In the genomic region with DNA sequence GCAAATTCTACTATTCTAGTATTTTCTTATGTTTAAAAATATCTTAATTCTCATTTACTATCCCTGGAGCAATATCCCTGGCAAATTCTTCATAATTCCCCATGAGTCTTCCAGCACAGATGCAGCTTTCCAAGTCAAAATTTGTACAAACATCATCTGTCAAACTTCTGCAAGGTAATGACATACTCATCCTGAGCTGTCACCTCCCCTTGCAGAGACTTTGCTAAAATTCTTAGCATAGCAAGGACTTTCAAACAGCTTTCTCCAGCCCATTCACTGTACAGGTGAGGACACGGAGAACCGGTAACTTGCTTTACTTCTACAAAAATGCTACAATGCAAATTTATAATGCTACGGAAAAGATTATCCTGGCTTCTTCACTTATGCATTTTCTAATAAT, we compare ENCODE assay signal across 21 cellular contexts. TPM values are rescaled to one million over a fixed set of nuclear protein-coding genes. Genes with fewer than 3 reads are reported as not detected.
DNase-seq lines count a peak whose midpoint lies in the region; ATAC-seq, FAIRE-seq and TF ChIP-seq lines count a peak whose summit lies in the region.
"Had no signal": no experiment of that assay in that cellular context is flagged by ENCODE, and none has a peak within 500 bp of the region (broad histone marks: within the 10 kb centered on the region; RNA-seq: fewer than 3 reads in every experiment).

No MANE protein-coding gene starts in this region.

- peaks cover 32% of the 10 kb centered on the region for H3K79me2 ChIP-seq in SK-N-SH (ENCODE audit: insufficient read depth)

- H3K9me2 ChIP-seq in SK-N-SH, result no peaks in the 10 kb centered on the region

- no peak overlapping the region for H3K9ac ChIP-seq in SK-N-SH
- no peak overlapping the region for H3K9ac ChIP-seq in kidney (ENCODE audit: low read length in 2 of 2)
- no peak overlapping the region for H3K9ac ChIP-seq in neuronal stem cell (ENCODE audit: low read depth, low read length, poor library complexity)
- H3K9ac ChIP-seq: KMS-11 had no signal

- no peak for TF ChIP-seq RAD21 in SK-N-SH (IDR thresholded peaks at IDR 0.05; ENCODE audit: low read length)

- H3K36me3 Mint-ChIP-seq in mesothelial cell of epicardium, result peaks cover 3% of the 10 kb centered on the region
- no peaks in the 10 kb centered on the region for H3K36me3 Mint-ChIP-seq in activated CD4-positive, alpha-beta T cell treated with anti-CD3 and anti-CD28 coated beads for 36 hours (ENCODE audit: low read depth)

- H3K4me3 Mint-ChIP-seq in mesothelial cell of epicardium, result no peak overlapping the region
- no peak overlapping the region for H3K4me3 Mint-ChIP-seq in activated CD4-positive, alpha-beta T cell treated with anti-CD3 and anti-CD28 coated beads for 36 hours
- H3K4me3 Mint-ChIP-seq: CD4-positive, alpha-beta memory T cell had no signal

- H4K8ac ChIP-seq in neuronal stem cell (ENCODE audit: low read depth, low read length), result no peak overlapping the region

- no peak overlapping the region for H2BK15ac ChIP-seq in neuronal stem cell (ENCODE audit: low read length)

- H3K27ac Mint-ChIP-seq in mesothelial cell of epicardium, result peak overlapping the region; percentile 60
- no peak overlapping the region for H3K27ac Mint-ChIP-seq in activated CD4-positive, alpha-beta T cell treated with anti-CD3 and anti-CD28 coated beads for 36 hours
- H3K27ac Mint-ChIP-seq: CD4-positive, alpha-beta memory T cell had no signal

- no peaks in the 10 kb centered on the region for H3K79me1 ChIP-seq in neuronal stem cell (ENCODE audit: low read depth, low read length)

- H2AFZ ChIP-seq in SK-N-SH (ENCODE audit: low read depth) (no peak overlapping the region), neuronal stem cell (ENCODE audit: low read length) (no peak overlapping the region)

- no peak overlapping the region for H2AK5ac ChIP-seq in neuronal stem cell (ENCODE audit: low read depth, low read length)

- no peak for TF ChIP-seq CTCF in SK-N-SH (IDR thresholded peaks at IDR 0.05)
- TF ChIP-seq CTCF in ascending aorta (IDR thresholded peaks at IDR 0.05), result no peak
- TF ChIP-seq CTCF in mesothelial cell of epicardium (IDR thresholded peaks at IDR 0.05; ENCODE audit: unreplicated experiment), result no peak
- no peak for TF ChIP-seq CTCF in kidney (IDR thresholded peaks at IDR 0.05; ENCODE audit: borderline replicate concordance, extremely low read depth, insufficient read depth)

- peaks cover 20% of the 10 kb centered on the region for H3F3A ChIP-seq in SK-N-SH (replicated peaks; ENCODE audit: insufficient read depth)

- H3K9me3 ChIP-seq in SK-N-SH, result no peaks in the 10 kb centered on the region
- no peaks in the 10 kb centered on the region for H3K9me3 ChIP-seq in ascending aorta
- no peaks in the 10 kb centered on the region for H3K9me3 ChIP-seq in kidney (ENCODE audit: control insufficient read depth in 1 of 2, low read length in 2 of 2)
- H3K9me3 ChIP-seq in neuronal stem cell (replicated peaks in 1 of 2; ENCODE audit: control insufficient read depth in 2 of 2, insufficient read depth in 1 of 2, low read depth in 1 of 2, low read length in 2 of 2), result no peaks in the 10 kb centered on the region
- H3K9me3 ChIP-seq: MG63 had no signal

- H3K27ac ChIP-seq in SK-N-SH (ENCODE audit: low read depth in 2 of 2, low read length in 1 of 2) (peak overlapping the region in 1 of 2 experiments; percentile 11; a peak in 1 of 4 replicates), ascending aorta (peak overlapping the region; percentile 36 to 68), kidney (ENCODE audit: low read depth in 2 of 2, low read length in 2 of 2) (no peak overlapping the region), neuronal stem cell (replicated peaks; ENCODE audit: low read length) (no peak overlapping the region)
- H3K27ac ChIP-seq: 22Rv1, KMS-11 had no signal

- no peak overlapping the region for H2BK5ac ChIP-seq in neuronal stem cell (ENCODE audit: low read length)

- POLR2A ChIA-PET in SK-N-SH (lab: Yijun Ruan, JAX), result no interaction called here
- POLR2A ChIA-PET in activated CD4-positive, alpha-beta T cell treated with anti-CD3 and anti-CD28 coated beads for 36 hours (lab: Charles Lee), result no interaction called here

- no peak overlapping the region for H4K91ac ChIP-seq in neuronal stem cell (ENCODE audit: low read depth, low read length, poor library complexity)

- peaks cover 23% of the 10 kb centered on the region for H3K4me1 Mint-ChIP-seq in mesothelial cell of epicardium
- peaks cover 3% of the 10 kb centered on the region for H3K4me1 Mint-ChIP-seq in activated CD4-positive, alpha-beta T cell treated with anti-CD3 and anti-CD28 coated beads for 36 hours

- intact Hi-C loops in ascending aorta (cut with DNase I), result loop anchor here (2.0 to 10.0 kb wide), 2 partner anchors 46 to 502 kb away; no protein-coding TSS in a partner anchor
- intact Hi-C loops in kidney (cut with DNase I), result no loop called here
- intact Hi-C loops in activated CD4-positive, alpha-beta T cell treated with anti-CD3 and anti-CD28 coated beads for 36 hours (cut with DNase I, micrococcal nuclease), result no loop called here

- H3K27me3 ChIP-seq in SK-N-SH (ENCODE audit: insufficient read depth) (no peaks in the 10 kb centered on the region), ascending aorta (no peaks in the 10 kb centered on the region), neuronal stem cell (ENCODE audit: control insufficient read depth in 3 of 3, insufficient read depth in 3 of 3, low read depth in 1 of 3, low read length in 3 of 3) (no peaks in the 10 kb centered on the region)
- H3K27me3 ChIP-seq: MG63 had no signal

- H3K4me3 ChIP-seq in SK-N-SH (ENCODE audit: low read depth in 2 of 2, low read length in 1 of 2), result no peak overlapping the region
- H3K4me3 ChIP-seq in ascending aorta, result peak overlapping the region in 1 of 2 donors; percentile 34
- no peak overlapping the region for H3K4me3 ChIP-seq in kidney (ENCODE audit: low read length in 2 of 2)
- no peak overlapping the region for H3K4me3 ChIP-seq in neuronal stem cell (ENCODE audit: low read length in 2 of 2)
- H3K4me3 ChIP-seq: MG63 had no signal

- H3K14ac ChIP-seq in neuronal stem cell (ENCODE audit: low read length), result no peak overlapping the region

- no peak overlapping the region for H3K23ac ChIP-seq in neuronal stem cell (ENCODE audit: low read depth, low read length, poor library complexity)

- ATAC-seq in SK-N-SH treated with all-trans-retinoic acid at 6 μM for 48 hours, result no peak
- no peak for ATAC-seq in activated CD4-positive, alpha-beta T cell treated with anti-CD3 and anti-CD28 coated beads for 36 hours
- ATAC-seq: HepG2 had no signal

- no peak for FAIRE-seq in kidney (lab: Jason Lieb, UNC)
- FAIRE-seq: D721Med, HepG2 had no signal

- peak overlapping the region; percentile 46; the same call in 1 of the 2 replicates for H3K4me2 ChIP-seq in SK-N-SH
- no peak overlapping the region for H3K4me2 ChIP-seq in neuronal stem cell (ENCODE audit: insufficient read depth, low read length, poor library complexity, severe bottlenecking)
- H3K4me2 ChIP-seq: KMS-11 had no signal

- H3K18ac ChIP-seq in neuronal stem cell (ENCODE audit: low read length), result no peak overlapping the region

- H3K36me3 ChIP-seq in SK-N-SH (replicated peaks in 1 of 2; ENCODE audit: control insufficient read depth in 1 of 2, insufficient read depth in 2 of 2, low read length in 1 of 2) (no peaks in the 10 kb centered on the region), ascending aorta (no peaks in the 10 kb centered on the region), kidney (ENCODE audit: control insufficient read depth in 1 of 2, insufficient read depth in 2 of 2, low read length in 2 of 2) (no peaks in the 10 kb centered on the region), neuronal stem cell (replicated peaks in 1 of 2; ENCODE audit: control insufficient read depth in 2 of 2, insufficient read depth in 2 of 2, low read length in 2 of 2) (no peaks in the 10 kb centered on the region)
- H3K36me3 ChIP-seq: MG63 had no signal

- H3K4ac ChIP-seq in neuronal stem cell (ENCODE audit: low read length), result no peak overlapping the region

- H4K20me1 ChIP-seq in SK-N-SH (ENCODE audit: insufficient read depth), result peaks cover 16% of the 10 kb centered on the region

- TF ChIP-seq EP300 in SK-N-SH (IDR thresholded peaks at IDR 0.05; ENCODE audit: borderline replicate concordance in 1 of 2, low read depth in 1 of 2, low read length in 1 of 2), result no peak

- H2BK120ac ChIP-seq in neuronal stem cell (ENCODE audit: low read depth, low read length), result no peak overlapping the region

- no peaks in the 10 kb centered on the region for H3K27me3 Mint-ChIP-seq in mesothelial cell of epicardium (ENCODE audit: low read depth)
- no peaks in the 10 kb centered on the region for H3K27me3 Mint-ChIP-seq in activated CD4-positive, alpha-beta T cell treated with anti-CD3 and anti-CD28 coated beads for 36 hours
- H3K27me3 Mint-ChIP-seq: CD4-positive, alpha-beta memory T cell had no signal

- DNase-seq in SK-N-SH (no peak), ascending aorta (ENCODE audit: low spot score in 2 of 2) (no peak), mesothelial cell of epicardium (ENCODE audit: low spot score in 2 of 2, unreplicated experiment in 2 of 2) (no peak), NCI-H2081 treated with DMSO at 0.1 percent for 48 hours (lab: John Stamatoyannopoulos, UW) (no peak), kidney (no peak), neuronal stem cell (ENCODE audit: low spot score) (no peak)
- no peak for DNase-seq in activated CD4-positive, alpha-beta T cell treated with anti-CD3 and anti-CD28 coated beads for 36 hours
- DNase-seq: CD4-positive, alpha-beta memory T cell; DND-41; GF-D8; GOT3; NCI-H1092; NCI-H146; NCI-H510A treated with DMSO at 0.1 percent for 48 hours; SIG-M5 had no signal

- 97% methylated on average over 3 of the region's 3 CpGs for WGBS in SK-N-SH (ENCODE audit: low lambda C conversion rate)
- WGBS in neuronal stem cell (ENCODE audit: extremely low coverage in 2 of 2, insufficient read length in 2 of 2, insufficient replicate concordance in 1 of 2), 2 donors, result no CpG with 5 or more reads among the region's 3 CpGs

- H3K4me1 ChIP-seq in SK-N-SH (ENCODE audit: control insufficient read depth in 1 of 2, insufficient read depth in 2 of 2, low read depth in 1 of 2, low read length in 1 of 2) (peaks cover 9 to 14% of the 10 kb centered on the region in 2 experiments; a peak in 3 of 4 replicates), ascending aorta (peaks cover 16 to 48% of the 10 kb centered on the region in 2 donors), kidney (ENCODE audit: control insufficient read depth in 1 of 2, insufficient read depth in 1 of 2, low read depth in 1 of 2, low read length in 2 of 2) (no peaks in the 10 kb centered on the region), neuronal stem cell (ENCODE audit: control insufficient read depth in 2 of 2, insufficient read depth in 1 of 2, low read depth in 1 of 2, low read length in 2 of 2) (no peaks in the 10 kb centered on the region)

- no peak overlapping the region for H2BK12ac ChIP-seq in neuronal stem cell (ENCODE audit: low read length)

- no peaks in the 10 kb centered on the region for H3K9me3 Mint-ChIP-seq in mesothelial cell of epicardium
- H3K9me3 Mint-ChIP-seq in activated CD4-positive, alpha-beta T cell treated with anti-CD3 and anti-CD28 coated beads for 36 hours (ENCODE audit: low read depth), result no peaks in the 10 kb centered on the region
- H3K9me3 Mint-ChIP-seq: CD4-positive, alpha-beta memory T cell had no signal

- CTCF ChIA-PET in SK-N-SH (lab: Yijun Ruan, JAX), result interaction anchor here (1.3 to 2.6 kb wide), 4 partner anchors 11 to 337 kb away, joined by 3 to 10 read pairs (median 4); no protein-coding TSS in a partner anchor
- CTCF ChIA-PET in activated CD4-positive, alpha-beta T cell treated with anti-CD3 and anti-CD28 coated beads for 36 hours (lab: Charles Lee), result interaction anchor here (0.7 kb wide), 1 partner anchor 25 kb away, joined by 3 read pairs; no protein-coding TSS in a partner anchor

RNA-seq across cellular contexts. Expression of gene VGLL4, which starts 28.7 kb away (rescaled TPM):
- polyA plus RNA-seq in SK-N-SH (2012; rRNA removed) (48.9 and 52.1 TPM in 2 replicates), kidney (ENCODE audit: insufficient read depth, low read depth, low replicate concordance) (41.4 TPM)
- polyA plus RNA-seq in SK-N-SH (2012; cell fraction: cytosol; rRNA removed), result 40.5 and 45.5 TPM in 2 replicates
- 60.2 and 71.7 TPM in 2 replicates for polyA plus RNA-seq in SK-N-SH (2012; cell fraction: nucleus; rRNA removed)
- total RNA-seq in ascending aorta (146 TPM), mesothelial cell of epicardium (137 to 140 TPM (median 138 TPM) in 3 replicates), kidney (78.5 TPM)
- total RNA-seq in activated CD4-positive, alpha-beta T cell treated with anti-CD3 and anti-CD28 coated beads for 36 hours, result 10 to 100 TPM; 24.4 to 24.9 TPM
- polyA plus RNA-seq in neuronal stem cell (2013, experiment 1 of 2), result 67.7 TPM
- 69.5 TPM for polyA plus RNA-seq in neuronal stem cell (2013, experiment 2 of 2)

Comparison
In these comparisons a context has a peak if more than half of its experiments do, and no peak if none do; other contexts are left out.
1. H3K27ac ChIP-seq: peak in ascending aorta (2 of 2); none in kidney (0 of 2) and neuronal stem cell (single experiment).